1 cellular context compared by ENCODE assay signal in the genomic region with DNA sequence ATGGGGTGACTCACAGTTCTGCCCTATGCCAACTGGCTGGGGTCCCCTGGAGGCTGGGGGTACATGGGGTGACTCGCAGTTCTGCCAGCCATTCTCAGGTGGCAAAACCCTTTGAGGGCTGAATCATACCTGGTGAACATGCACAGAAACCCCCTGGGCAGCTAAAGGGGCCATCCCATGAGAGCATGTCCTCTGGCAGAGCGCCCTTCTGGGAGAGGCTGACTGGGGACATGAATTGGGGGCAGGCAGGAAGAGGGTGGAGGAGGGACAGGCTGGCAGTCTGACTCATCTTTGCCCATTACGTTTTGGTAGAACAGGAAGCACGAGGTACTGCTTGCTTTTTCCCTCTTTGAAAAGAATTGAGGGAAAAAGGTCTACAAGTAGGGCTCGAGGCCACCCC.
TF ChIP-seq lines count a peak whose summit lies in the region.

No MANE protein-coding gene starts in this region.

TF ChIP-seq in GM12878, 131 proteins besides CTCF, POLR2A, EP300 and RAD21 (continued from another document):
- TF ChIP-seq PML (IDR thresholded peaks at IDR 0.05; ENCODE audit: low read length), result peak; percentile 30; the same call in 1 of the 2 replicates
- TF ChIP-seq POLR2AphosphoS2 (IDR thresholded peaks at IDR 0.05; ENCODE audit: low read depth, low read length), result peak; percentile 15; the same call in 1 of the 2 replicates
- TF ChIP-seq, protein P1, sequence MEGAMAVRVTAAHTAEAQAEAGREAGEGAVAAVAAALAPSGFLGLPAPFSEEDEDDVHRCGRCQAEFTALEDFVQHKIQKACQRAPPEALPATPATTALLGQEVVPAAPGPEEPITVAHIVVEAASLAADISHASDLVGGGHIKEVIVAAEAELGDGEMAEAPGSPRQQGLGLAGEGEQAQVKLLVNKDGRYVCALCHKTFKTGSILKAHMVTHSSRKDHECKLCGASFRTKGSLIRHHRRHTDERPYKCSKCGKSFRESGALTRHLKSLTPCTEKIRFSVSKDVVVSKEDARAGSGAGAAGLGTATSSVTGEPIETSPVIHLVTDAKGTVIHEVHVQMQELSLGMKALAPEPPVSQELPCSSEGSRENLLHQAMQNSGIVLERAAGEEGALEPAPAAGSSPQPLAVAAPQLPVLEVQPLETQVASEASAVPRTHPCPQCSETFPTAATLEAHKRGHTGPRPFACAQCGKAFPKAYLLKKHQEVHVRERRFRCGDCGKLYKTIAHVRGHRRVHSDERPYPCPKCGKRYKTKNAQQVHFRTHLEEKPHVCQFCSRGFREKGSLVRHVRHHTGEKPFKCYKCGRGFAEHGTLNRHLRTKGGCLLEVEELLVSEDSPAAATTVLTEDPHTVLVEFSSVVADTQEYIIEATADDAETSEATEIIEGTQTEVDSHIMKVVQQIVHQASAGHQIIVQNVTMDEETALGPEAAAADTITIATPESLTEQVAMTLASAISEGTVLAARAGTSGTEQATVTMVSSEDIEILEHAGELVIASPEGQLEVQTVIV (IDR thresholded peaks at IDR 0.05; ENCODE audit: borderline replicate concordance, partially characterized antibody), result no peak
- TF ChIP-seq IRF4 (IDR thresholded peaks at IDR 0.05; ENCODE audit: low read depth, low read length), result no peak
